Comparison of ENCODE assay signal across 8 cellular contexts in the genomic region with DNA sequence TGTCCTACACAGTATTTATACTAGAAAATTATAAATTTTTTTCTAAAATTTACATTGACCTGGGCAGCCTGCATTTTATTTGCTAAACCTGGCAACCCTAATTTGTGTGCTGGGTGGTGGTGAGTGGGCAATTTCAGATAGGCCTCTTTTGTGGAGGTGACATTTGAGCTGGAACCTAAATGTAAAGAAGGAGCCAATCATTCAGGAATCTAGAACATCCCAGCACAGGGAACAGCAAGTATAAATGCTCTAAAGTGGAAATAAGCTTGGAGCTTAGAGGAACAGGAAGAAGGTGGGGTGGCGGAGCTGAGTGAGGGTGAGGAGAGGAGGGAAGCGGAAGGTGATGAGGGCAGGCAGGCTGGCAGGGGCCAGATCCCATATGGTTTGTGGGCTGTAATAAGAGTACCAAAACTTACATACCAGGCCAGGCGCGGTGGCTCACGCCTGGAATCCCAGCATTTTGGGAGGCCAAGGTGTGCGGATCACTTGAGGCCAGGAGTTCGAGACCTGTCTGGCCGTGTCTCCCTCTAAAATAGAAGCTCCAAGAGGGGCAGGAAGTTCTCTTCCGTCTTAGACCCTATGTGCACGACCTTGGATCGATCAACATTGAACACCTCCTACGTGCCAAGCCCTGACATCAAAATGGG. TPM values are rescaled to one million over a fixed set of nuclear protein-coding genes. Genes with fewer than 3 reads are reported as not detected.
DNase-seq lines count a peak whose midpoint lies in the region; ATAC-seq and TF ChIP-seq lines count a peak whose summit lies in the region.

No MANE protein-coding gene starts in this region.

- H3K4me1 ChIP-seq in cardiac muscle cell (ENCODE audit: low read depth) (no peaks in the 10 kb centered on the region), prostate gland (replicated peaks) (no peaks in the 10 kb centered on the region)

- H3K4me3 ChIP-seq in GM06990 (replicated peaks; ENCODE audit: low read depth, low read length) (peak overlapping the region; percentile 100), cardiac muscle cell (peak overlapping the region; percentile 95), prostate gland (peak overlapping the region; percentile 94)

- TF ChIP-seq CTCF in GM06990 (IDR thresholded peaks at IDR 0.05; ENCODE audit: insufficient read depth, low read length, poor library complexity, severe bottlenecking) (no peak), cardiac muscle cell (IDR thresholded peaks at IDR 0.05; ENCODE audit: low read depth, low read length) (no peak), prostate gland (IDR thresholded peaks at IDR 0.05) (no peak)

- H3K9me3 ChIP-seq in cardiac muscle cell (ENCODE audit: low read depth) (no peaks in the 10 kb centered on the region), prostate gland (no peaks in the 10 kb centered on the region)

- H3K36me3 ChIP-seq in GM06990 (ENCODE audit: control insufficient read depth, insufficient read depth, low read length) (no peaks in the 10 kb centered on the region), cardiac muscle cell (no peaks in the 10 kb centered on the region), prostate gland (no peaks in the 10 kb centered on the region)

- no peaks in the 10 kb centered on the region for H3K27me3 ChIP-seq in GM06990 (replicated peaks; ENCODE audit: control insufficient read depth, insufficient read depth, low read length)
- H3K27me3 ChIP-seq in cardiac muscle cell: no peaks in the 10 kb centered on the region
- no peaks in the 10 kb centered on the region for H3K27me3 ChIP-seq in prostate gland (replicated peaks; ENCODE audit: insufficient read depth)

- DNase-seq in GM06990 (ENCODE audit: extremely low read depth, insufficient read length) (no peak), activated T-cell treated with anti-CD3 and anti-CD28 coated beads for 48 hours (ENCODE audit: low read depth) (peak; percentile 19), cardiac muscle cell (ENCODE audit: low read depth in 1 of 2, low spot score in 1 of 2) (peak; percentile 1 to 15), prostate gland (ENCODE audit: low spot score) (peak; percentile 5), NCI-H1930 (lab: John Stamatoyannopoulos, UW) (no peak), AG20443 (ENCODE audit: low spot score) (no peak)

- H3K27ac ChIP-seq in cardiac muscle cell (peak overlapping the region; percentile 59), prostate gland (peak overlapping the region; percentile 93 to 97)

- WGBS in prostate gland: 13% methylated on average over 12 of the region's 12 CpGs

- intact Hi-C loops in prostate gland (cut with DNase I): no loop called here

- no peak for TF ChIP-seq POLR2A in prostate gland (IDR thresholded peaks at IDR 0.05)

- peak; percentile 9 for ATAC-seq in HG03460 (IDR thresholded peaks at IDR 0.05; ENCODE audit: unreplicated experiment)
- no peak for ATAC-seq in GM19328 (IDR thresholded peaks at IDR 0.05; ENCODE audit: unreplicated experiment)

RNA-seq across cellular contexts. Expression of a gene that starts 0.5 kb away (rescaled TPM):
- total RNA-seq in cardiac muscle cell (50.3 and 54.7 TPM in 2 replicates), prostate gland (10 to 100 TPM; 38.8 to 64.0 TPM)
- 78.9 and 101 TPM in 2 replicates for polyA plus RNA-seq in cardiac muscle cell

Comparison
In these comparisons a context has a peak if more than half of its experiments do, and no peak if none do; other contexts are left out.
1. DNase-seq: peak in activated T-cell treated with anti-CD3 and anti-CD28 coated beads for 48 hours (single experiment), cardiac muscle cell (2 of 2) and prostate gland (single experiment); none in GM06990 (single experiment), NCI-H1930 (0 of 2) and AG20443 (single experiment).
2. Peak in every context shown above with its lines, with median percentiles within 50 percentile points of each other: H3K4me3 ChIP-seq.